Comparison of ENCODE assay signal across 26 cellular contexts in genomic region chr13:91014696-91015095, GRCh38.
"Had no signal": no experiment of that assay in that cellular context is flagged by ENCODE, and none has a peak within 500 bp of the region (broad histone marks: within the 10 kb centered on the region; RNA-seq: fewer than 3 reads in every experiment).

No MANE protein-coding gene starts in this region.

- ATAC-seq: activated CD8-positive, alpha-beta T cell treated with anti-CD3 and anti-CD28 coated beads for 36 hours; activated naive CD4-positive, alpha-beta T cell treated with anti-CD3 and anti-CD28 coated beads, Interleukin-2, amount 50 U/mL, for 72 hours; body of pancreas; left cardiac atrium; left ventricle myocardium superior; pancreas; psoas muscle; T-cell had no signal

- H3K4me1 ChIP-seq: psoas muscle, right atrium auricular region, spleen had no signal

- H3K36me3 ChIP-seq: pancreas, right atrium auricular region, spleen, tibial nerve had no signal

- H3K4me3 ChIP-seq: body of pancreas, coronary artery, dorsolateral prefrontal cortex, pancreas, psoas muscle, right atrium auricular region, spleen, tibial nerve had no signal

- H3K27me3 ChIP-seq: body of pancreas, dorsolateral prefrontal cortex, pancreas, right atrium auricular region, spleen, tibial nerve had no signal

- H3K27ac ChIP-seq: body of pancreas, coronary artery, dorsolateral prefrontal cortex, pancreas, psoas muscle, right atrium auricular region, spleen, tibial nerve had no signal

- H3K9me3 ChIP-seq: body of pancreas, pancreas, psoas muscle, right atrium auricular region, spleen, tibial nerve had no signal

- DNase-seq: activated B cell treated with CpG ODN at 0.5 μM for 24 hours; activated CD4-positive, alpha-beta T cell treated with anti-CD3 and anti-CD28 coated beads, Interleukin-2, amount 50 U/mL, for 1 hour; activated CD8-positive, alpha-beta T cell treated with anti-CD3 and anti-CD28 coated beads for 36 hours; activated T-cell treated with anti-CD3 and anti-CD28 coated beads, Interleukin-2, amount 50 U/mL, for 48 hours; aorta; body of pancreas; cerebellar nuclear complex; dorsolateral prefrontal cortex; effector memory CD4-positive, alpha-beta T cell; erythroblast; glutamatergic neuron; left cardiac atrium; left ventricle myocardium superior; naive B cell; nephron progenitor cell; pancreas; psoas muscle; spleen; stimulated activated CD4-positive, alpha-beta T cell treated with anti-CD3 and anti-CD28 coated beads, Interleukin-2, amount 100 ng/mL, for 48 hours; stimulated activated naive CD4-positive, alpha-beta T cell treated with Interleukin-2 at 50 U/mL for 16 hours; T-cell had no signal

- FAIRE-seq: islet of Langerhans had no signal
